Comparison of ENCODE assay signal across 9 cellular contexts in the genomic region with DNA sequence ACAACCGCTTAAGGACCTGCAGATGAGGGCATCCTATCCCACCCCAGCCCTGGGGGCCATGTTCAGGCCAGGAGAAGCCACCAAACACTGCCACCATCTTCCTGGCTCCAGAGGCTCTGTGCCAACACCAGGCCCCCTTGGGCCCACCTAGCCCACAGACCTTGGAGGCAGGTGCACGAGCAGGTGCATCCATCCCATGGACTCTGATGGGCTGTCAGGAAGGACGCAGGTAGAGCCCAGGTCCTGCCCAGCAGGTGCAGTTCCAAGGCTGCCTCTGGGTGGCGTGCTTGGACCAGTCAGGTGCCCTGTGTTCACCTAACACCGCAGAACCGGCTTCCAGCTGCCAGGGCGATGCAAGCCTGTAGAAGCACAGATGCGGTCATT. TPM values are rescaled to one million over a fixed set of nuclear protein-coding genes. Genes with fewer than 3 reads are reported as not detected.
A peak's percentile ranks its signal among the peaks of the same experiment; 100 is the strongest.
DNase-seq lines count a peak whose midpoint lies in the region; ATAC-seq, FAIRE-seq and TF ChIP-seq lines count a peak whose summit lies in the region.
"Had no signal": no experiment of that assay in that cellular context is flagged by ENCODE, and none has a peak within 500 bp of the region (broad histone marks: within the 10 kb centered on the region; RNA-seq: fewer than 3 reads in every experiment).

No MANE protein-coding gene starts in this region.

- TF ChIP-seq CTCF in SU-DHL-6 (IDR thresholded peaks at IDR 0.05; ENCODE audit: insufficient read depth, low read length, poor library complexity, severe bottlenecking) (peak; percentile 96), bronchial epithelial cell (IDR thresholded peaks at IDR 0.05; ENCODE audit: insufficient read depth, low read length, severe bottlenecking) (peak; percentile 69), thyroid gland (IDR thresholded peaks at IDR 0.05) (peak; percentile 28 to 74 (median 57))

- H4K20me1 ChIP-seq in SU-DHL-6 (ENCODE audit: low read depth, low read length): no peaks in the 10 kb centered on the region

- no peak for TF ChIP-seq POLR2A in thyroid gland (IDR thresholded peaks at IDR 0.05)

- no peak overlapping the region for H2AFZ ChIP-seq in SU-DHL-6 (ENCODE audit: low read depth, low read length, severe bottlenecking)

- POLR2A ChIA-PET in HEK293T (lab: Yijun Ruan, JAX): interaction anchor here (0.7 to 1.3 kb wide), 3 partner anchors 16 to 73 kb away, joined by 3 to 9 read pairs (median 3); a partner anchor contains a TSS

- H3K4me1 ChIP-seq in thyroid gland: no peaks in the 10 kb centered on the region
- H3K4me1 ChIP-seq: vagina had no signal

- in situ Hi-C loops in ACHN (cut with HindIII; ENCODE audit: low pct_ligation_motif_present, low pct_unique_long_range_greater_than_20kb, low sequenced_read_pairs): no loop called here

- DNase-seq in ACHN: peak; percentile 67
- peak; percentile 80 for DNase-seq in HEK293T (ENCODE audit: extremely low spot score)
- DNase-seq in bronchial epithelial cell (ENCODE audit: low read depth): peak; percentile 29
- DNase-seq in myocyte (ENCODE audit: low read depth): peak; percentile 60
- DNase-seq in thyroid gland: peak; percentile 80 to 81

- H3K36me3 ChIP-seq in SU-DHL-6 (ENCODE audit: low read length) (no peaks in the 10 kb centered on the region), bronchial epithelial cell (ENCODE audit: control insufficient read depth, insufficient read depth, low read length) (no peaks in the 10 kb centered on the region), thyroid gland (no peaks in the 10 kb centered on the region)
- H3K36me3 ChIP-seq: vagina had no signal

- intact Hi-C loops in thyroid gland (cut with DNase I): no loop called here

- H3K27me3 ChIP-seq in SU-DHL-6 (ENCODE audit: low read length) (no peaks in the 10 kb centered on the region), bronchial epithelial cell (ENCODE audit: control insufficient read depth, insufficient read depth, low read length) (no peaks in the 10 kb centered on the region), thyroid gland (no peaks in the 10 kb centered on the region)
- H3K27me3 ChIP-seq: vagina had no signal

- peak; percentile 7 for FAIRE-seq in bronchial epithelial cell (lab: Jason Lieb, UNC)

- 6 to 13% methylated on average over 2 to 6 of the region's 8 CpGs for WGBS in thyroid gland, 2 donors

- ATAC-seq in GM21786 (IDR thresholded peaks at IDR 0.05; ENCODE audit: unreplicated experiment) (no peak), HG03565 (IDR thresholded peaks at IDR 0.05; ENCODE audit: unreplicated experiment) (no peak)

- H3K27ac ChIP-seq in SU-DHL-6 (ENCODE audit: low read depth, low read length) (peak overlapping the region; percentile 97), thyroid gland (no peak overlapping the region)
- H3K27ac ChIP-seq: vagina had no signal

- H3F3A ChIP-seq in SU-DHL-6 (ENCODE audit: insufficient read depth): peaks cover 29% of the 10 kb centered on the region

- no peaks in the 10 kb centered on the region for H3K79me2 ChIP-seq in SU-DHL-6 (ENCODE audit: insufficient read depth, low read length)

- no peaks in the 10 kb centered on the region for H3K9me3 ChIP-seq in SU-DHL-6 (ENCODE audit: insufficient read depth, low read length)
- H3K9me3 ChIP-seq in thyroid gland: no peaks in the 10 kb centered on the region
- H3K9me3 ChIP-seq: vagina had no signal

- H3K4me2 ChIP-seq in SU-DHL-6 (ENCODE audit: low read depth, low read length, poor library complexity, severe bottlenecking): peak overlapping the region; percentile 82

- H3K9ac ChIP-seq in SU-DHL-6 (ENCODE audit: low read length): no peak overlapping the region; the same call in 1 of the 2 replicates

- no peaks in the 10 kb centered on the region for H3K9me2 ChIP-seq in SU-DHL-6 (replicated peaks; ENCODE audit: insufficient read depth, low read length)

- H3K4me3 ChIP-seq in SU-DHL-6 (ENCODE audit: insufficient read depth, low read length, poor library complexity, severe bottlenecking) (no peak overlapping the region), bronchial epithelial cell (ENCODE audit: low read depth, low read length) (no peak overlapping the region), thyroid gland (replicated peaks in 1 of 3) (no peak overlapping the region)
- H3K4me3 ChIP-seq: vagina had no signal

- CTCF ChIA-PET in HEK293T (lab: Yijun Ruan, JAX): interaction anchor here (0.5 to 0.9 kb wide), 4 partner anchors 11 to 81 kb away, joined by 3 to 4 read pairs (median 3); no protein-coding TSS in a partner anchor

TF ChIP-seq in HEK293T, 16 proteins besides CTCF, POLR2A, EP300 and RAD21:
- TF ChIP-seq BHLHE40 (IDR thresholded peaks at IDR 0.05; ENCODE audit: borderline replicate concordance) (no peak), ZNF384 (IDR thresholded peaks at IDR 0.05) (no peak), SP1 (IDR thresholded peaks at IDR 0.05) (no peak), CTBP1 (IDR thresholded peaks at IDR 0.05; ENCODE audit: borderline replicate concordance) (no peak), HDGF (IDR thresholded peaks at IDR 0.05; ENCODE audit: borderline replicate concordance) (no peak)
- TF ChIP-seq, protein P1, sequence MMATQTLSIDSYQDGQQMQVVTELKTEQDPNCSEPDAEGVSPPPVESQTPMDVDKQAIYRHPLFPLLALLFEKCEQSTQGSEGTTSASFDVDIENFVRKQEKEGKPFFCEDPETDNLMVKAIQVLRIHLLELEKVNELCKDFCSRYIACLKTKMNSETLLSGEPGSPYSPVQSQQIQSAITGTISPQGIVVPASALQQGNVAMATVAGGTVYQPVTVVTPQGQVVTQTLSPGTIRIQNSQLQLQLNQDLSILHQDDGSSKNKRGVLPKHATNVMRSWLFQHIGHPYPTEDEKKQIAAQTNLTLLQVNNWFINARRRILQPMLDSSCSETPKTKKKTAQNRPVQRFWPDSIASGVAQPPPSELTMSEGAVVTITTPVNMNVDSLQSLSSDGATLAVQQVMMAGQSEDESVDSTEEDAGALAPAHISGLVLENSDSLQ (IDR thresholded peaks at IDR 0.05): 0 out of 2 replicates have a peak, but pooled peaks have one; percentile 4

RNA-seq across cellular contexts. Expression of a gene that starts 22.8 kb away (rescaled TPM):
- 0.64 TPM in 1 of 2 replicates, not detected in the other for total RNA-seq in bronchial epithelial cell
- total RNA-seq in myocyte: 0.27 and 2.1 TPM in 2 replicates
- polyA plus RNA-seq in myocyte (2012): 0.26 TPM
- 10 to 100 TPM in 2 of 4 donors, 1 to 10 TPM in 2; 6.4 to 26.4 (median 14.4) TPM for total RNA-seq in thyroid gland

RNA-seq across cellular contexts. Expression of a gene that starts 26.5 kb away (rescaled TPM):
- not detected in 2 replicates for total RNA-seq in bronchial epithelial cell
- total RNA-seq in myocyte: not detected in 2 replicates
- not detected for polyA plus RNA-seq in myocyte (2012)
- not detected for total RNA-seq in thyroid gland

Comparison
In these comparisons a context has a peak if more than half of its experiments do, and no peak if none do; other contexts are left out.
1. DNase-seq: peak in every context shown above with its lines; median percentile 80 in thyroid gland; 80 in HEK293T; 67 in ACHN; 60 in myocyte; 29 in bronchial epithelial cell.